In the genomic region with DNA sequence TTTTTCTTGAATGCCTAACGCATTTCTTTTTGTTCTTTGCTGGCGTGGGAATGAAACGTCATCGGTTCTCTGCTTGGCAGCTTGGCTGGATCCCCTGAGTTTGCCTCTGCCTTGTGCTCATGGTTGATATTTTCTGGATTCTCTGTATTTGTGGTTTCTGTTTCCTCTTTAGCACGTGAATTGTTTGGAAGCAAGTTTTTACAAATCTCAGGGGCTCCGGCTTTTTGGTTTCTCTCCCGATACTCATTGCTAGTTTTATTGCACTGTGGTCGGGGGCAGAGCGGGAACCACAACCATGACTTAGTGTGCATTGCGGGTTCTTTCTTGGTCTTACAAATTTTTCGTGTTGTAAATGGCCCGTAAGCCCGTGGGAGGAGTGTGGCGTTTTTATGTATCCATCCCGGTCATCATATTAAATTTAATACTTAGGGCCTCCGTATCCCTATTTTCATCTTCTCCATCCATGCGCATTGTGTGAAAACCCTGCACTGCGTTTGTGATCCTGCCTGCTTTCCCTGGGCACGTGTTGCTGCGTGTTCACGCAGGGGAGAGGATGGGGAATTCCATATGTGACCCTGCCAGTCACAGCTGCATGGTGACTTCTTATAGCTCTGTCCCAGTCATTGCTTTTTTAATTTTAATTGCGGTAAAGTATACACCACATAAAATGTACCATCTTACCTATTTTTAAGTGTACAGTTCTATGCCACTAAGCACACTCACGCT, we compare ENCODE assay signal across 15 cellular contexts. TPM values are rescaled to one million over a fixed set of nuclear protein-coding genes. Genes with fewer than 3 reads are reported as not detected.
A peak's percentile ranks its signal among the peaks of the same experiment; 100 is the strongest.
DNase-seq lines count a peak whose midpoint lies in the region; ATAC-seq and TF ChIP-seq lines count a peak whose summit lies in the region.
"Had no signal": no experiment of that assay in that cellular context is flagged by ENCODE, and none has a peak within 500 bp of the region (broad histone marks: within the 10 kb centered on the region; RNA-seq: fewer than 3 reads in every experiment).

No MANE protein-coding gene starts in this region.

- ATAC-seq in natural killer cell treated with Interleukin-12 subunit alpha and Interleukin-12 subunit beta and Interleukin-15 and Interleukin-18, amount 100 ng/mL, for 72 hours: no peak
- no peak for ATAC-seq in left colon
- ATAC-seq: K562 had no signal

- H3K27me3 Mint-ChIP-seq in chondrocyte (ENCODE audit: low read depth) (no peaks in the 10 kb centered on the region), HFFc6 (ENCODE audit: insufficient read depth) (peaks cover 7% of the 10 kb centered on the region)
- H3K27me3 Mint-ChIP-seq in natural killer cell treated with Interleukin-12 subunit alpha and Interleukin-12 subunit beta and Interleukin-15 and Interleukin-18, amount 100 ng/mL, for 72 hours: peaks cover 0 to 12% of the 10 kb centered on the region in 2 donors

- H3K9me3 ChIP-seq in BLaER1: no peaks in the 10 kb centered on the region
- H3K9me3 ChIP-seq: adrenal gland, Caco-2 had no signal

- intact Hi-C loops in left colon (cut with DNase I, micrococcal nuclease): no loop called here

- H3K9me3 Mint-ChIP-seq in chondrocyte (ENCODE audit: low read depth) (no peaks in the 10 kb centered on the region), HFFc6 (no peaks in the 10 kb centered on the region)
- H3K9me3 Mint-ChIP-seq in natural killer cell treated with Interleukin-12 subunit alpha and Interleukin-12 subunit beta and Interleukin-15 and Interleukin-18, amount 100 ng/mL, for 72 hours: no peaks in the 10 kb centered on the region

- H3K4me3 Mint-ChIP-seq in chondrocyte (ENCODE audit: unreplicated experiment): no peak overlapping the region
- peak overlapping the region; percentile 16 for H3K4me3 Mint-ChIP-seq in natural killer cell treated with Interleukin-12 subunit alpha and Interleukin-12 subunit beta and Interleukin-15 and Interleukin-18, amount 100 ng/mL, for 72 hours
- H3K4me3 Mint-ChIP-seq in HFFc6: no peak overlapping the region; the same call in 1 of the 2 replicates

- DNase-seq in MV-4-11 (lab: John Stamatoyannopoulos, UW): peak; percentile 18
- no peak for DNase-seq in chondrocyte (ENCODE audit: low spot score)
- DNase-seq in natural killer cell treated with Interleukin-12 subunit alpha and Interleukin-12 subunit beta and Interleukin-15 and Interleukin-18, amount 100 ng/mL, for 72 hours (ENCODE audit: low spot score): peak; percentile 61
- DNase-seq in ureter (ENCODE audit: low spot score): no peak
- DNase-seq in stimulated activated CD4-positive, alpha-beta T cell treated with anti-CD3 and anti-CD28 coated beads, Interleukin-4, amount 100 ng/mL, for 4 hours: no peak
- DNase-seq in left colon: no peak
- no peak for DNase-seq in HFFc6
- DNase-seq: activated CD4-positive, alpha-beta T cell treated with anti-CD3 and anti-CD28 coated beads, Interleukin-2, amount 50 U/mL, for 4 hours; adrenal gland; Caco-2; effector memory CD4-positive, alpha-beta T cell; NCI-H2081 had no signal

- H3K36me3 Mint-ChIP-seq in chondrocyte (ENCODE audit: low read depth): peaks cover 3% of the 10 kb centered on the region
- no peaks in the 10 kb centered on the region for H3K36me3 Mint-ChIP-seq in natural killer cell treated with Interleukin-12 subunit alpha and Interleukin-12 subunit beta and Interleukin-15 and Interleukin-18, amount 100 ng/mL, for 72 hours
- no peaks in the 10 kb centered on the region for H3K36me3 Mint-ChIP-seq in HFFc6 (ENCODE audit: low read depth)

- no peak for TF ChIP-seq CTCF in chondrocyte (IDR thresholded peaks at IDR 0.05)
- no peak for TF ChIP-seq CTCF in HFFc6 (IDR thresholded peaks at IDR 0.05)

- H3K4me3 ChIP-seq in BLaER1: no peak overlapping the region
- H3K4me3 ChIP-seq: adrenal gland, K562 had no signal

- H3K27me3 ChIP-seq in BLaER1: no peaks in the 10 kb centered on the region; the same call in 1 of the 2 replicates
- H3K27me3 ChIP-seq: adrenal gland had no signal

- H4K20me1 ChIP-seq in BLaER1: no peaks in the 10 kb centered on the region

- H3K4me1 Mint-ChIP-seq in chondrocyte (ENCODE audit: low read depth) (peaks cover 88% of the 10 kb centered on the region), HFFc6 (ENCODE audit: low read depth) (peaks cover 46% of the 10 kb centered on the region)
- H3K4me1 Mint-ChIP-seq in natural killer cell treated with Interleukin-12 subunit alpha and Interleukin-12 subunit beta and Interleukin-15 and Interleukin-18, amount 100 ng/mL, for 72 hours (ENCODE audit: low read depth in 2 of 2): peaks cover 25 to 34% of the 10 kb centered on the region in 2 donors

- no peak overlapping the region for H3K27ac ChIP-seq in BLaER1
- H3K27ac ChIP-seq: adrenal gland had no signal

- no peak overlapping the region for H3K9ac ChIP-seq in BLaER1

- no peaks in the 10 kb centered on the region for H3K36me3 ChIP-seq in BLaER1
- H3K36me3 ChIP-seq: adrenal gland had no signal

- H3K4me1 ChIP-seq in BLaER1: peaks cover 45% of the 10 kb centered on the region
- H3K4me1 ChIP-seq: adrenal gland, Caco-2 had no signal

- H3K27ac Mint-ChIP-seq in chondrocyte (ENCODE audit: unreplicated experiment) (peak overlapping the region; percentile 71), HFFc6 (no peak overlapping the region)
- H3K27ac Mint-ChIP-seq in natural killer cell treated with Interleukin-12 subunit alpha and Interleukin-12 subunit beta and Interleukin-15 and Interleukin-18, amount 100 ng/mL, for 72 hours: peak overlapping the region in 1 of 2 donors; percentile 41

- peak overlapping the region; percentile 56 for H3K4me2 ChIP-seq in BLaER1

RNA-seq across cellular contexts. Expression of a gene that starts 9.4 kb away (rescaled TPM):
- total RNA-seq in chondrocyte: 176 to 329 TPM (median 178 TPM) in 3 replicates
- total RNA-seq in natural killer cell treated with Interleukin-12 subunit alpha and Interleukin-12 subunit beta and Interleukin-15 and Interleukin-18, amount 100 ng/mL, for 72 hours: 1 to 10 TPM; 1.5 to 7.4 TPM
- 49.0 TPM for total RNA-seq in ureter
- total RNA-seq in left colon: 10 to 100 TPM in 1 of 2 donors, 1 to 10 TPM in 1; 1.8 to 24.8 TPM
- total RNA-seq in HFFc6 (2021; fragmentation: NEBNext Ultra II Directional; extraction: Animal tissue kit (Norgen Biotek cat#: 25700)): 1 to 10 TPM in 1 of 6 experiments, under 1 TPM in 4, not detected in 1; 0.38 to 1.3 (median 0.48) TPM
- total RNA-seq: lung microvascular endothelial cell had no signal

Comparison
In these comparisons a context has a peak if more than half of its experiments do, and no peak if none do; other contexts are left out.
1. DNase-seq: peak in MV-4-11 (single experiment) and natural killer cell treated with Interleukin-12 subunit alpha and Interleukin-12 subunit beta and Interleukin-15 and Interleukin-18, amount 100 ng/mL, for 72 hours (single experiment); none in chondrocyte (single experiment), ureter (single experiment), stimulated activated CD4-positive, alpha-beta T cell treated with anti-CD3 and anti-CD28 coated beads, Interleukin-4, amount 100 ng/mL, for 4 hours (0 of 2), left colon (0 of 2) and HFFc6 (single experiment).